Comparison of ENCODE assay signal across 14 cellular contexts in the genomic region with DNA sequence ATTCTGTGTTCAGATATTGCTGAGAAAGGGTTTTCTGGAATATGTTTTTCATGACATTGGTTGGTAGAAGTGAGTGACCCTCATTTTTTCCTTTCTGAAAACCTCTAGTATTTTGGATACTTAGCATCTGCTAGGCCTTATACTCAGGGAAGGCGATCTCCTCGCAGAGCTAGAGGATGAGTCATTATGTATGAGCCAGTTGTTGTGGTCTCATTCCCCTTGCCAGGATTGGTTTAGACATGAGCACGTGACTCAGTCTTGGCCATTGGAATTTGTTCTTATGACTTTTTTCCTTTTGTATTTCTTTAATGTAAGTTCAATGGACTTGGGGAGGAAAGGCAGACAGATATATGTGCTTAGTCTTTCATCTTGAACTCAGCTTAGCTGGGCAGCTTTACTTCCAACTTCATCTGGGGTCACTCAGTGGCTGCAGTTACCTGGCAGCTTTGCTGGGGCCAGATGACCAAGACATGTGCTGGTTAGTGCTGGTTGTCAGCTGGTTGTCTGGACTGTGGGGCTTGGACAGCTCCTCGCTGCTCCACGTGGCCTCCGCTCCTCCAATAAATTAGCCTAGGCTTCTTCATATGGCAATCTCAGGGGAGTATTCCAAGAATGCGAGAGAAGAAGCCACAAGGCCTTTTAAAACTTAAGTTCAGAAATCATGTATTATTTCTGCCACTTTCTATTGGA.
DNase-seq lines count a peak whose midpoint lies in the region; ATAC-seq, FAIRE-seq and TF ChIP-seq lines count a peak whose summit lies in the region.
"Had no signal": no experiment of that assay in that cellular context is flagged by ENCODE, and none has a peak within 500 bp of the region (broad histone marks: within the 10 kb centered on the region; RNA-seq: fewer than 3 reads in every experiment).

No MANE protein-coding gene starts in this region.

- H3K4me1 ChIP-seq in K562 (replicated peaks in 1 of 2; ENCODE audit: control insufficient read depth in 2 of 2, insufficient read depth in 2 of 2, low read length in 2 of 2) (no peaks in the 10 kb centered on the region), stomach (peaks cover 0 to 15% (median 8%) of the 10 kb centered on the region in 4 donors)

- H3K4me1 Mint-ChIP-seq in chondrocyte (ENCODE audit: low read depth): no peaks in the 10 kb centered on the region
- H3K4me1 Mint-ChIP-seq: activated CD4-positive, alpha-beta T cell treated with anti-CD3 and anti-CD28 coated beads for 36 hours; CD8-positive, alpha-beta memory T cell had no signal

- no peak for TF ChIP-seq EP300 in K562 (IDR thresholded peaks at IDR 0.05; ENCODE audit: low read length)
- TF ChIP-seq EP300 in stomach (IDR thresholded peaks at IDR 0.05): no peak

- H3K9me1 ChIP-seq in K562 (ENCODE audit: control insufficient read depth, insufficient read depth, low read length): no peaks in the 10 kb centered on the region

- intact Hi-C loops in K562 (cut with micrococcal nuclease): no loop called here
- intact Hi-C loops in stomach (cut with DNase I; ENCODE audit: low total_unique reads): no loop called here

- in situ Hi-C loops in K562 (cut with MboI): no loop called here

- H3K27me3 ChIP-seq in K562 (ENCODE audit: control insufficient read depth in 2 of 2, insufficient read depth in 2 of 2, low read length in 2 of 2) (no peaks in the 10 kb centered on the region), stomach (no peaks in the 10 kb centered on the region)
- H3K27me3 ChIP-seq: cardiac muscle cell, suprapubic skin had no signal

- 3% methylated on average over 7 of the region's 7 CpGs for WGBS in K562 (ENCODE audit: insufficient coverage, low coverage, missing lambda C conversion rate)
- WGBS in stomach, 5 donors: 78 to 89% (median 83%) methylated on average over 7 of the region's 7 CpGs

- POLR2A ChIA-PET in K562 (lab: Yijun Ruan, JAX): no interaction called here

- no peak overlapping the region for H3K9ac ChIP-seq in K562 (ENCODE audit: insufficient read depth in 1 of 2, low read depth in 2 of 2, low read length in 2 of 2)

- peaks cover 12% of the 10 kb centered on the region for H3K27me3 Mint-ChIP-seq in chondrocyte (ENCODE audit: low read depth)

- no peaks in the 10 kb centered on the region for H3K9me3 Mint-ChIP-seq in chondrocyte (ENCODE audit: low read depth)

- no peaks in the 10 kb centered on the region for H4K20me1 ChIP-seq in K562 (replicated peaks; ENCODE audit: control insufficient read depth, insufficient read depth, low read length)

- H3K36me3 Mint-ChIP-seq in chondrocyte (ENCODE audit: low read depth): no peaks in the 10 kb centered on the region
- H3K36me3 Mint-ChIP-seq: CD8-positive, alpha-beta memory T cell had no signal

- H3K4me3 Mint-ChIP-seq in chondrocyte (ENCODE audit: unreplicated experiment): no peak overlapping the region
- H3K4me3 Mint-ChIP-seq: activated CD4-positive, alpha-beta T cell treated with anti-CD3 and anti-CD28 coated beads for 36 hours; CD8-positive, alpha-beta memory T cell had no signal

- no peak for TF ChIP-seq POLR2A in K562 (conservative IDR thresholded peaks at IDR 0.05)
- TF ChIP-seq POLR2A in stomach (IDR thresholded peaks at IDR 0.05): no peak

- H3K79me2 ChIP-seq in K562 (ENCODE audit: control insufficient read depth, insufficient read depth, low read length): no peaks in the 10 kb centered on the region

- DNase-seq in Daoy (ENCODE audit: low read depth) (peak; percentile 44), HTR-8/SVneo (ENCODE audit: insufficient read length, low spot score) (peak; percentile 14), K562 (ENCODE audit: extremely low read depth in 1 of 4, low spot score in 3 of 4) (peak; percentile 12 to 22 (median 15)), kidney tubule cell (ENCODE audit: low spot score) (peak; percentile 55), chondrocyte (ENCODE audit: low spot score) (no peak), DMS153 treated with DMSO at 0.1 percent for 48 hours (lab: John Stamatoyannopoulos, UW; ENCODE audit: unreplicated experiment) (no peak), stomach (no peak)
- DNase-seq: activated CD4-positive, alpha-beta T cell treated with anti-CD3 and anti-CD28 coated beads for 36 hours; CD8-positive, alpha-beta memory T cell; NCI-H1694 treated with DMSO at 0.1 percent for 48 hours; retina had no signal

- no peak for FAIRE-seq in HTR-8/SVneo (lab: Jason Lieb, UNC)
- FAIRE-seq in K562 (lab: Jason Lieb, UNC): no peak

- no peak overlapping the region for H3K4me2 ChIP-seq in K562 (ENCODE audit: insufficient read depth, low read length)

- TF ChIP-seq RAD21 in K562 (CRISPR knock-in tag; conservative IDR thresholded peaks at IDR 0.05 in 1 of 2, IDR thresholded peaks at IDR 0.05 in 1 of 2): no peak

- H2AFZ ChIP-seq in K562 (ENCODE audit: low read depth, low read length): no peak overlapping the region

- CTCF ChIA-PET in K562 (lab: Yijun Ruan, JAX; ENCODE audit: low intra/inter-chr PET ratio): no interaction called here

- 0 out of 3 replicates have a peak, but pooled peaks have one; percentile 55 for ATAC-seq in K562
- no peak for ATAC-seq in SK-N-SH treated with all-trans-retinoic acid at 6 μM for 48 hours
- ATAC-seq: activated CD4-positive, alpha-beta T cell treated with anti-CD3 and anti-CD28 coated beads for 36 hours had no signal

- H3K36me3 ChIP-seq in K562 (ENCODE audit: control insufficient read depth, insufficient read depth, low read length) (no peaks in the 10 kb centered on the region), stomach (no peaks in the 10 kb centered on the region)
- H3K36me3 ChIP-seq: cardiac muscle cell, suprapubic skin had no signal

- TF ChIP-seq CTCF in K562 (IDR thresholded peaks at IDR 0.05 in 2 of 3, conservative IDR thresholded peaks at IDR 0.05 in 1 of 3; ENCODE audit: insufficient read depth in 2 of 3, low read depth in 1 of 3, low read length in 3 of 3) (no peak), chondrocyte (IDR thresholded peaks at IDR 0.05) (no peak), stomach (IDR thresholded peaks at IDR 0.05) (no peak)

- no TSS peak for BruUV-seq in K562 (replicated peaks; lab: Mats Ljungman, UMichigan)

- H3K9me3 ChIP-seq in K562 (replicated peaks; ENCODE audit: control insufficient read depth, insufficient read depth, low read depth, low read length) (no peaks in the 10 kb centered on the region), stomach (no peaks in the 10 kb centered on the region)
- H3K9me3 ChIP-seq: suprapubic skin had no signal

- no peak overlapping the region for H3K27ac Mint-ChIP-seq in chondrocyte (ENCODE audit: unreplicated experiment)
- H3K27ac Mint-ChIP-seq: activated CD4-positive, alpha-beta T cell treated with anti-CD3 and anti-CD28 coated beads for 36 hours had no signal

- H3K27ac ChIP-seq in K562 (ENCODE audit: extremely low read depth, low read depth, low read length): no peak overlapping the region
- no peak overlapping the region for H3K27ac ChIP-seq in stomach
- H3K27ac ChIP-seq: cardiac muscle cell, suprapubic skin had no signal

- no peak overlapping the region for H3K4me3 ChIP-seq in K562
- H3K4me3 ChIP-seq in stomach: no peak overlapping the region
- H3K4me3 ChIP-seq: cardiac muscle cell, suprapubic skin had no signal

TF ChIP-seq in K562, 482 proteins besides CTCF, POLR2A, EP300 and RAD21 (continues in another document):
- TF ChIP-seq HDGF (IDR thresholded peaks at IDR 0.05) (no peak), ZNF551 (CRISPR knock-in tag; IDR thresholded peaks at IDR 0.05) (no peak), ZNF174 (CRISPR knock-in tag; IDR thresholded peaks at IDR 0.05) (no peak), PML (IDR thresholded peaks at IDR 0.05; ENCODE audit: low read length) (no peak), JUND (IDR thresholded peaks at IDR 0.05; ENCODE audit: borderline replicate concordance, low read depth, low read length) (peak; percentile 10; the same call in 1 of the 2 replicates), JUND (tag; IDR thresholded peaks at IDR 0.05; ENCODE audit: borderline replicate concordance, low read depth, low read length) (peak; percentile 43; the same call in 1 of the 3 replicates), RAD51 (IDR thresholded peaks at IDR 0.05; ENCODE audit: borderline replicate concordance, low read depth) (peak; percentile 50; the same call in 1 of the 2 replicates), RUNX1 (IDR thresholded peaks at IDR 0.05; ENCODE audit: low read depth) (no peak)

TF ChIP-seq in SK-N-SH treated with all-trans-retinoic acid at 6 μM for 48 hours, 23 proteins besides CTCF, POLR2A, EP300 and RAD21 (continues in another document):
- TF ChIP-seq ZC3H10 (CRISPR knock-in tag; IDR thresholded peaks at IDR 0.05) (no peak), ZFP30 (CRISPR knock-in tag; IDR thresholded peaks at IDR 0.05) (no peak), TOX (CRISPR knock-in tag; IDR thresholded peaks at IDR 0.05; ENCODE audit: borderline replicate concordance) (no peak), RARB (CRISPR knock-in tag; IDR thresholded peaks at IDR 0.05) (no peak)
- TF ChIP-seq, protein P1, sequence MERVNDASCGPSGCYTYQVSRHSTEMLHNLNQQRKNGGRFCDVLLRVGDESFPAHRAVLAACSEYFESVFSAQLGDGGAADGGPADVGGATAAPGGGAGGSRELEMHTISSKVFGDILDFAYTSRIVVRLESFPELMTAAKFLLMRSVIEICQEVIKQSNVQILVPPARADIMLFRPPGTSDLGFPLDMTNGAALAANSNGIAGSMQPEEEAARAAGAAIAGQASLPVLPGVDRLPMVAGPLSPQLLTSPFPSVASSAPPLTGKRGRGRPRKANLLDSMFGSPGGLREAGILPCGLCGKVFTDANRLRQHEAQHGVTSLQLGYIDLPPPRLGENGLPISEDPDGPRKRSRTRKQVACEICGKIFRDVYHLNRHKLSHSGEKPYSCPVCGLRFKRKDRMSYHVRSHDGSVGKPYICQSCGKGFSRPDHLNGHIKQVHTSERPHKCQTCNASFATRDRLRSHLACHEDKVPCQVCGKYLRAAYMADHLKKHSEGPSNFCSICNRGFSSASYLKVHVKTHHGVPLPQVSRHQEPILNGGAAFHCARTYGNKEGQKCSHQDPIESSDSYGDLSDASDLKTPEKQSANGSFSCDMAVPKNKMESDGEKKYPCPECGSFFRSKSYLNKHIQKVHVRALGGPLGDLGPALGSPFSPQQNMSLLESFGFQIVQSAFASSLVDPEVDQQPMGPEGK (CRISPR knock-in tag; IDR thresholded peaks at IDR 0.05; ENCODE audit: borderline replicate concordance): no peak
- TF ChIP-seq, protein P2, sequence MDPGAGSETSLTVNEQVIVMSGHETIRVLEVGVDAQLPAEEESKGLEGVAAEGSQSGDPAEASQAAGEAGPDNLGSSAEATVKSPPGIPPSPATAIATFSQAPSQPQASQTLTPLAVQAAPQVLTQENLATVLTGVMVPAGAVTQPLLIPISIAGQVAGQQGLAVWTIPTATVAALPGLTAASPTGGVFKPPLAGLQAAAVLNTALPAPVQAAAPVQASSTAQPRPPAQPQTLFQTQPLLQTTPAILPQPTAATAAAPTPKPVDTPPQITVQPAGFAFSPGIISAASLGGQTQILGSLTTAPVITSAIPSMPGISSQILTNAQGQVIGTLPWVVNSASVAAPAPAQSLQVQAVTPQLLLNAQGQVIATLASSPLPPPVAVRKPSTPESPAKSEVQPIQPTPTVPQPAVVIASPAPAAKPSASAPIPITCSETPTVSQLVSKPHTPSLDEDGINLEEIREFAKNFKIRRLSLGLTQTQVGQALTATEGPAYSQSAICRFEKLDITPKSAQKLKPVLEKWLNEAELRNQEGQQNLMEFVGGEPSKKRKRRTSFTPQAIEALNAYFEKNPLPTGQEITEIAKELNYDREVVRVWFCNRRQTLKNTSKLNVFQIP (CRISPR knock-in tag; IDR thresholded peaks at IDR 0.05; ENCODE audit: borderline replicate concordance, low read depth): no peak

Comparison
In these comparisons a context has a peak if more than half of its experiments do, and no peak if none do; other contexts are left out.
1. DNase-seq: peak in Daoy (single experiment), HTR-8/SVneo (single experiment), K562 (4 of 4) and kidney tubule cell (single experiment); none in chondrocyte (single experiment), DMS153 treated with DMSO at 0.1 percent for 48 hours (single experiment) and stomach (single experiment).